13 cellular contexts compared by ENCODE assay signal in genomic region chr2:44107974-44108373, GRCh38.
"Had no signal": no experiment of that assay in that cellular context is flagged by ENCODE, and none has a peak within 500 bp of the region (broad histone marks: within the 10 kb centered on the region; RNA-seq: fewer than 3 reads in every experiment).

No MANE protein-coding gene starts in this region.

- H3K4me3 ChIP-seq: sigmoid colon, testis had no signal

- H3K9me3 ChIP-seq: sigmoid colon, testis had no signal

- H3K27me3 ChIP-seq: sigmoid colon, testis had no signal

- ATAC-seq: activated CD4-positive, CD25-positive, alpha-beta regulatory T cell treated with anti-CD3 and anti-CD28 coated beads, Interleukin-2, amount 50 U/mL, for 24 hours; activated naive CD4-positive, alpha-beta T cell treated with anti-CD3 and anti-CD28 coated beads, Interleukin-2, amount 50 U/mL, for 72 hours; stimulated activated naive CD8-positive, alpha-beta T cell treated with anti-CD3 and anti-CD28 coated beads, Interleukin-15, Interleukin-2, amounts not matched to agents 100 U/mL and 50 U/mL, for 24 hours had no signal

- H3K4me1 ChIP-seq: sigmoid colon had no signal

- DNase-seq: activated effector memory CD4-positive, alpha-beta T cell treated with anti-CD3 and anti-CD28 coated beads, Interleukin-2, amount 50 U/mL, for 16 hours; activated T-cell treated with anti-CD3 and anti-CD28 coated beads, Interleukin-2, amount 50 U/mL, for 24 hours; amygdala; effector memory CD4-positive, alpha-beta T cell; hippocampal formation; kidney glomerular epithelial cell; sigmoid colon; stimulated activated CD4-positive, alpha-beta T cell treated with anti-CD3 and anti-CD28 coated beads, Interleukin-12 subunit alpha, Interleukin-12 subunit beta, amount 100 ng/mL, for 4 hours; stimulated activated naive CD8-positive, alpha-beta T cell treated with anti-CD3 and anti-CD28 coated beads, Interleukin-15, Interleukin-2, amounts not matched to agents 100 U/mL and 50 U/mL, for 24 hours; testis had no signal

- H3K27ac ChIP-seq: epithelial cell of prostate, sigmoid colon, testis had no signal

- H3K36me3 ChIP-seq: sigmoid colon had no signal
